ENCODE assay signal across 16 cellular contexts in genomic region chr9:121538221-121538620, GRCh38. TPM values are rescaled to one million over a fixed set of nuclear protein-coding genes. Genes with fewer than 3 reads are reported as not detected.
DNase-seq lines count a peak whose midpoint lies in the region; ATAC-seq and TF ChIP-seq lines count a peak whose summit lies in the region.
"Had no signal": no experiment of that assay in that cellular context is flagged by ENCODE, and none has a peak within 500 bp of the region (broad histone marks: within the 10 kb centered on the region; RNA-seq: fewer than 3 reads in every experiment).

No MANE protein-coding gene starts in this region.

- intact Hi-C loops in OCI-LY7 (cut with micrococcal nuclease; ENCODE audit: unreplicated experiment) (no loop called here), CD14-positive monocyte (cut with micrococcal nuclease) (no loop called here)
- intact Hi-C loops in naive thymus-derived CD4-positive, alpha-beta T cell (cut with micrococcal nuclease): no loop called here

- H3K4ac ChIP-seq in mesendoderm (ENCODE audit: low read depth, low read length): no peak overlapping the region

- no peaks in the 10 kb centered on the region for H3K36me3 ChIP-seq in OCI-LY7 (ENCODE audit: insufficient read depth, low read length)
- H3K36me3 ChIP-seq in mesendoderm (ENCODE audit: control insufficient read depth, insufficient read depth, low read length): no peaks in the 10 kb centered on the region
- H3K36me3 ChIP-seq in naive thymus-derived CD4-positive, alpha-beta T cell (ENCODE audit: control insufficient read depth in 2 of 3, insufficient read depth in 3 of 3, low read length in 3 of 3): no peaks in the 10 kb centered on the region

- no peak overlapping the region for H3K9ac ChIP-seq in mesendoderm (ENCODE audit: low read length)

- H3K36me3 Mint-ChIP-seq in naive thymus-derived CD4-positive, alpha-beta T cell: no peaks in the 10 kb centered on the region
- H3K36me3 Mint-ChIP-seq in CD14-positive monocyte: no peaks in the 10 kb centered on the region
- H3K36me3 Mint-ChIP-seq: activated CD4-positive, alpha-beta memory T cell treated with anti-CD3 and anti-CD28 coated beads for 36 hours; brain; memory B cell had no signal

- no peaks in the 10 kb centered on the region for H3K9me3 ChIP-seq in OCI-LY7 (ENCODE audit: low read length)
- no peaks in the 10 kb centered on the region for H3K9me3 ChIP-seq in naive thymus-derived CD4-positive, alpha-beta T cell (ENCODE audit: control insufficient read depth in 2 of 3, low read length in 3 of 3)

- H3K9me3 Mint-ChIP-seq in naive thymus-derived CD4-positive, alpha-beta T cell: no peaks in the 10 kb centered on the region
- H3K9me3 Mint-ChIP-seq in CD14-positive monocyte: peaks cover 0 to 2% (median 0%) of the 10 kb centered on the region in 7 donors
- H3K9me3 Mint-ChIP-seq: activated CD4-positive, alpha-beta memory T cell treated with anti-CD3 and anti-CD28 coated beads for 36 hours; memory B cell had no signal

- TF ChIP-seq CTCF in OCI-LY7 (conservative IDR thresholded peaks at IDR 0.05; ENCODE audit: low read length) (0 out of 2 replicates have a peak, but pooled peaks have one; percentile 8), CD14-positive monocyte (IDR thresholded peaks at IDR 0.05) (no peak)

- no peak overlapping the region for H3K23ac ChIP-seq in mesendoderm (ENCODE audit: low read length)

- no peak overlapping the region for H3K4me2 ChIP-seq in OCI-LY7 (ENCODE audit: low read length)
- no peak overlapping the region for H3K4me2 ChIP-seq in mesendoderm (ENCODE audit: low read length)
- H3K4me2 ChIP-seq: hepatocyte had no signal

- H4K8ac ChIP-seq in mesendoderm (ENCODE audit: low read depth, low read length): no peak overlapping the region

- no peak overlapping the region for H3K4me3 ChIP-seq in OCI-LY7 (ENCODE audit: low read depth, low read length, poor library complexity, severe bottlenecking)
- no peak overlapping the region for H3K4me3 ChIP-seq in mesendoderm (ENCODE audit: low read length)
- H3K4me3 ChIP-seq in naive thymus-derived CD4-positive, alpha-beta T cell (ENCODE audit: low read length): no peak overlapping the region
- H3K4me3 ChIP-seq: hepatocyte had no signal

- H3K4me1 ChIP-seq in OCI-LY7 (ENCODE audit: insufficient read depth, low read length, poor library complexity, severe bottlenecking) (no peaks in the 10 kb centered on the region), mesendoderm (ENCODE audit: control insufficient read depth, low read depth, low read length) (no peaks in the 10 kb centered on the region)
- H3K4me1 ChIP-seq in naive thymus-derived CD4-positive, alpha-beta T cell (ENCODE audit: control insufficient read depth in 2 of 2, insufficient read depth in 2 of 2, low read length in 2 of 2): no peaks in the 10 kb centered on the region

- no peak overlapping the region for H4K5ac ChIP-seq in mesendoderm (ENCODE audit: low read length)

- no TSS peak for BruUV-seq in OCI-LY7 (replicated peaks; lab: Mats Ljungman, UMichigan)

- WGBS in mesendoderm (ENCODE audit: extremely low coverage, insufficient coverage, low lambda C conversion rate): no CpG with 5 or more reads among the region's 7 CpGs

- no peak overlapping the region for H2BK5ac ChIP-seq in mesendoderm (ENCODE audit: low read length)

- no peak overlapping the region for H2AK5ac ChIP-seq in mesendoderm (ENCODE audit: low read length)

- H3K18ac ChIP-seq in mesendoderm (ENCODE audit: low read length): no peak overlapping the region

- no peak overlapping the region for H2BK120ac ChIP-seq in mesendoderm (ENCODE audit: low read depth, low read length)

- CTCF ChIA-PET in OCI-LY7 (lab: Charles Lee; ENCODE audit: unreplicated experiment): no interaction called here
- CTCF ChIA-PET in naive thymus-derived CD4-positive, alpha-beta T cell (lab: Charles Lee): no interaction called here

- H3K4me3 Mint-ChIP-seq in naive thymus-derived CD4-positive, alpha-beta T cell: no peak overlapping the region
- no peak overlapping the region for H3K4me3 Mint-ChIP-seq in CD14-positive monocyte
- H3K4me3 Mint-ChIP-seq: activated CD4-positive, alpha-beta memory T cell treated with anti-CD3 and anti-CD28 coated beads for 36 hours; brain; memory B cell had no signal

- no peak for ATAC-seq in naive thymus-derived CD4-positive, alpha-beta T cell
- no peak for ATAC-seq in HG03571 (IDR thresholded peaks at IDR 0.05; ENCODE audit: unreplicated experiment)

- H3K27ac ChIP-seq in OCI-LY7 (ENCODE audit: low read depth, low read length, poor library complexity, severe bottlenecking) (no peak overlapping the region), mesendoderm (ENCODE audit: low read depth, low read length) (no peak overlapping the region)
- H3K27ac ChIP-seq in naive thymus-derived CD4-positive, alpha-beta T cell (ENCODE audit: low read depth, low read length): no peak overlapping the region
- H3K27ac ChIP-seq: hepatocyte had no signal

- H3K79me2 ChIP-seq in OCI-LY7 (ENCODE audit: insufficient read depth, low read depth, low read length) (no peaks in the 10 kb centered on the region), mesendoderm (ENCODE audit: control insufficient read depth, insufficient read depth, low read length) (no peaks in the 10 kb centered on the region)
- H3K79me2 ChIP-seq: hepatocyte had no signal

- POLR2A ChIA-PET in OCI-LY7 (lab: Charles Lee): no interaction called here
- POLR2A ChIA-PET in naive thymus-derived CD4-positive, alpha-beta T cell (lab: Charles Lee): no interaction called here

- H2BK15ac ChIP-seq in mesendoderm (replicated peaks; ENCODE audit: low read depth): no peak overlapping the region

- no peaks in the 10 kb centered on the region for H3K9me2 ChIP-seq in OCI-LY7 (ENCODE audit: insufficient read depth, low read length)

- H3K56ac ChIP-seq in mesendoderm (ENCODE audit: low read length): no peak overlapping the region

- H2AFZ ChIP-seq in OCI-LY7 (ENCODE audit: low read length): no peak overlapping the region
- H2AFZ ChIP-seq: hepatocyte had no signal

- no peaks in the 10 kb centered on the region for H3K27me3 ChIP-seq in mesendoderm (ENCODE audit: insufficient read depth, low read length, poor library complexity)
- H3K27me3 ChIP-seq in naive thymus-derived CD4-positive, alpha-beta T cell (ENCODE audit: control insufficient read depth in 2 of 2, insufficient read depth in 2 of 2, low read length in 2 of 2): no peaks in the 10 kb centered on the region
- H3K27me3 ChIP-seq: hepatocyte had no signal

- DNase-seq in NCI-H2029 (lab: John Stamatoyannopoulos, UW) (peak; percentile 13), NCI-H2029 treated with DMSO at 0.1 percent for 48 hours (lab: John Stamatoyannopoulos, UW) (no peak), OCI-LY7 (ENCODE audit: low spot score) (no peak), dermis blood vessel endothelial cell (peak; percentile 23), mesendoderm (peak; percentile 75), CD14-positive monocyte (ENCODE audit: low spot score) (no peak)
- no peak for DNase-seq in naive thymus-derived CD4-positive, alpha-beta T cell
- DNase-seq: activated CD4-positive, alpha-beta memory T cell treated with anti-CD3 and anti-CD28 coated beads for 36 hours; activated gamma-delta T cell; occipital lobe; stimulated activated CD4-positive, alpha-beta T cell treated with anti-CD3 and anti-CD28 coated beads, Interleukin-12 subunit alpha, Interleukin-12 subunit beta, amount 100 ng/mL, for 4 hours had no signal

- no peaks in the 10 kb centered on the region for H3K79me1 ChIP-seq in mesendoderm (ENCODE audit: low read length)

- H3K27ac Mint-ChIP-seq in naive thymus-derived CD4-positive, alpha-beta T cell: no peak overlapping the region
- H3K27ac Mint-ChIP-seq in CD14-positive monocyte: no peak overlapping the region
- H3K27ac Mint-ChIP-seq: activated CD4-positive, alpha-beta memory T cell treated with anti-CD3 and anti-CD28 coated beads for 36 hours; brain; memory B cell had no signal

- peaks cover 0 to 14% (median 7%) of the 10 kb centered on the region in 5 donors for H3K27me3 Mint-ChIP-seq in naive thymus-derived CD4-positive, alpha-beta T cell
- H3K27me3 Mint-ChIP-seq in CD14-positive monocyte (ENCODE audit: low read depth in 3 of 3): peaks cover 10 to 22% (median 12%) of the 10 kb centered on the region in 3 donors

- H3K4me1 Mint-ChIP-seq in naive thymus-derived CD4-positive, alpha-beta T cell: no peaks in the 10 kb centered on the region
- H3K4me1 Mint-ChIP-seq in CD14-positive monocyte: peaks cover 6% of the 10 kb centered on the region
- H3K4me1 Mint-ChIP-seq: brain, memory B cell had no signal

- H4K20me1 ChIP-seq in OCI-LY7 (ENCODE audit: insufficient read depth, low read length): no peaks in the 10 kb centered on the region

RNA-seq across cellular contexts. Expression of gene GGTA1, which starts 38.6 kb away (rescaled TPM):
- total RNA-seq in OCI-LY7 (2014; rRNA removed; shearing (Covaris generic)): not detected in 2 replicates
- total RNA-seq in OCI-LY7 (2022) (not detected in 2 replicates), dermis blood vessel endothelial cell (6.2 and 8.7 TPM in 2 replicates)
- not detected for polyA plus RNA-seq in mesendoderm (2013, experiment 1 of 2)
- not detected for polyA plus RNA-seq in mesendoderm (2013, experiment 2 of 2)
- 1 to 10 TPM in 1 of 5 experiments, not detected in 4; 1.2 TPM for total RNA-seq in naive thymus-derived CD4-positive, alpha-beta T cell
- not detected for polyA plus RNA-seq in naive thymus-derived CD4-positive, alpha-beta T cell
- polyA plus RNA-seq in CD14-positive monocyte: 10 to 100 TPM; 15.4 to 35.6 TPM
- total RNA-seq: A172; activated CD4-positive, alpha-beta memory T cell treated with anti-CD3 and anti-CD28 coated beads for 36 hours had no signal

Comparison
In these comparisons a context has a peak if more than half of its experiments do, and no peak if none do; other contexts are left out.
1. DNase-seq: peak in NCI-H2029 (single experiment), dermis blood vessel endothelial cell (single experiment) and mesendoderm (single experiment); none in NCI-H2029 treated with DMSO at 0.1 percent for 48 hours (single experiment), OCI-LY7 (single experiment), naive thymus-derived CD4-positive, alpha-beta T cell (0 of 9) and CD14-positive monocyte (single experiment).